ENCODE assay signal across 8 cellular contexts in the genomic region with DNA sequence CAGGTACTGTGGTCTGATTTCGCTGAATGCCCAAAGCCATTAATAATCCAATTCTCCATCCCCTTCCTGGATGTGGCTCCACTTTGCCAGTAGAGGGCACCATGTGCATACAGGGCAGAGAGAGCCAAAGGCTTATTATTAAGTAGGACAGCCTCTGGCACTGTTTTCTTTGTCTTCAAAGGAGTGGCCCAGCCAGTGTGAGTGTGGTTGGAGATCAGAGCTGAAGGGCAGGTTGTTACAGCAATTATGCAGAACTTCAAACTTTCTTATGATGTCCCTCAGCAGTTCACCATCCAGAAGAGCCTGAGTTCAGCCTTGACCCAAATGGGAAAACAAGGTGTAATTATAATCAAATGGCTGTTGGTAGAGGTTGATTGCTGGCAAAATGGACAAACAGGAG. TPM values are rescaled to one million over a fixed set of nuclear protein-coding genes. Genes with fewer than 3 reads are reported as not detected.
DNase-seq lines count a peak whose midpoint lies in the region; ATAC-seq and TF ChIP-seq lines count a peak whose summit lies in the region.

No MANE protein-coding gene starts in this region.

- H3K36me3 ChIP-seq in Karpas-422 (ENCODE audit: insufficient read depth, low read length) (no peaks in the 10 kb centered on the region), gastroesophageal sphincter (no peaks in the 10 kb centered on the region)

- H3K27me3 ChIP-seq in Karpas-422 (ENCODE audit: low read length) (no peaks in the 10 kb centered on the region), gastroesophageal sphincter (no peaks in the 10 kb centered on the region)

- TF ChIP-seq POLR2A in gastroesophageal sphincter (IDR thresholded peaks at IDR 0.05) = no peak

- H3K4me2 ChIP-seq in Karpas-422 (ENCODE audit: low read depth, low read length, poor library complexity, severe bottlenecking) = no peak overlapping the region

- no peaks in the 10 kb centered on the region for H4K20me1 ChIP-seq in Karpas-422 (ENCODE audit: insufficient read depth, low read depth, low read length)

- no peaks in the 10 kb centered on the region for H3K9me2 ChIP-seq in Karpas-422 (replicated peaks; ENCODE audit: insufficient read depth, low read length)

- no peaks in the 10 kb centered on the region for H3K9me3 ChIP-seq in Karpas-422 (ENCODE audit: low read length)
- H3K9me3 ChIP-seq in gastroesophageal sphincter = no peaks in the 10 kb centered on the region

- H3K9ac ChIP-seq in Karpas-422 (ENCODE audit: low read length) = no peak overlapping the region

- POLR2A ChIA-PET in GM10248 (lab: Yijun Ruan, JAX) = no interaction called here

- peaks cover 3% of the 10 kb centered on the region; the same call in 1 of the 2 replicates for H3K4me1 ChIP-seq in Karpas-422 (ENCODE audit: low read length)
- peaks cover 0 to 4% (median 0%) of the 10 kb centered on the region in 3 donors for H3K4me1 ChIP-seq in gastroesophageal sphincter

- H2AFZ ChIP-seq in Karpas-422 (ENCODE audit: low read length) = no peak overlapping the region

- H3K27ac ChIP-seq in Karpas-422 (ENCODE audit: low read length) (no peak overlapping the region), gastroesophageal sphincter (no peak overlapping the region)

- peak; percentile 79 for ATAC-seq in gastroesophageal sphincter

- CTCF ChIA-PET in GM10248 (lab: Yijun Ruan, JAX) = interaction anchor here (0.6 to 9.1 kb wide), 30 partner anchors 10 to 521 kb away, joined by 3 to 178 read pairs (median 5); a partner anchor contains a TSS

- intact Hi-C loops in posterior cingulate gyrus (cut with DNase I) = loop anchor here (1.0 to 5.0 kb wide), 2 partner anchors 218 to 465 kb away; no protein-coding TSS in a partner anchor

- no peak for TF ChIP-seq EP300 in gastroesophageal sphincter (IDR thresholded peaks at IDR 0.05)

- peak; percentile 62 for DNase-seq in GM10248 (ENCODE audit: extremely low spot score)
- DNase-seq in H4 (ENCODE audit: low spot score) = peak; percentile 80
- peak; percentile 88 for DNase-seq in Karpas-422
- peak; percentile 63 for DNase-seq in RPMI7951 (ENCODE audit: low read depth)
- peak; percentile 55 for DNase-seq in activated naive CD4-positive, alpha-beta T cell treated with Interleukin-2 at 50 U/mL for 16 hours
- DNase-seq in posterior cingulate gyrus = peak in 7 of 10 donors; percentile 23 to 92 (median 60)
- no peak for DNase-seq in GOT3 (lab: John Stamatoyannopoulos, UW)

- TF ChIP-seq CTCF in GM10248 (IDR thresholded peaks at IDR 0.05; ENCODE audit: control extremely low read depth, extremely low read depth, low read depth, missing control alignments) = peak; percentile 84
- peak; percentile 67 to 91 (median 76) for TF ChIP-seq CTCF in gastroesophageal sphincter (IDR thresholded peaks at IDR 0.05)

- no peaks in the 10 kb centered on the region for H3K79me2 ChIP-seq in Karpas-422 (ENCODE audit: low read length)

- WGBS in gastroesophageal sphincter (ENCODE audit: low coverage in 1 of 2), 2 donors = 8 to 30% methylated on average over 1 of the region's 1 CpG

- H3K4me3 ChIP-seq in Karpas-422 (ENCODE audit: low read length) = no peak overlapping the region
- H3K4me3 ChIP-seq in gastroesophageal sphincter = no peak overlapping the region

RNA-seq across cellular contexts. Expression of a gene that starts 38.6 kb away (rescaled TPM):
- 27.5 and 33.4 TPM in 2 replicates for total RNA-seq in H4 (2014; rRNA removed; shearing (Covaris generic))
- 0.07 and 0.61 TPM in 2 replicates for total RNA-seq in Karpas-422 (2014; rRNA removed; shearing (Covaris generic); ENCODE audit: low replicate concordance)
- total RNA-seq in RPMI7951 (2014; rRNA removed; shearing (Covaris generic)) = 17.2 and 26.3 TPM in 2 replicates
- 10 to 100 TPM in 3 of 4 donors, 1 to 10 TPM in 1; 8.1 to 84.5 (median 17.4) TPM for total RNA-seq in gastroesophageal sphincter
